1 cellular context compared by ENCODE assay signal in the genomic region with DNA sequence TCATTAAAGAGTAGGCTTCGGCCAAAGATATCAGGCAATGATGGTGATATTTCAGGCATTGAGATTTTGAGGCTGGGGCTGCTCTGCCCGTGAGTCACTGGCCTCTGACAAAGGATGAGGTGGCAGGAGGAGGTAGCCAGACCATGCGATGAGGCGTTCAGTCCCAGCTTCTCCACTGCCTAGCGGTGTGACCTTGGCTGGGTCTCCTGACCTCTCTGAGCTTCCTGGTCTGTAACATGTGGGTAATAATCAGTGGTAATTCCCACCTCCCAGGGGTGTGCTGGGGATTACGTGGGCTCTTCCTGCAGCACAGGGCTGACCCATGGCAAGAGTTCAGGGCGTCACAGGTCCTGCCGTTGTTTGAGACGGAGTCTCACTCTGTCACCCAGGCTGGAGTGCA.
TF ChIP-seq lines count a peak whose summit lies in the region.

No MANE protein-coding gene starts in this region.

TF ChIP-seq in HCT116, 20 proteins besides CTCF, POLR2A, EP300 and RAD21 (continued from another document):
- TF ChIP-seq TCF7L2 (IDR thresholded peaks at IDR 0.05; ENCODE audit: borderline replicate concordance, extremely low read depth, insufficient read depth, insufficient read length): no peak
